Comparison of ENCODE assay signal across 23 cellular contexts in the genomic region with DNA sequence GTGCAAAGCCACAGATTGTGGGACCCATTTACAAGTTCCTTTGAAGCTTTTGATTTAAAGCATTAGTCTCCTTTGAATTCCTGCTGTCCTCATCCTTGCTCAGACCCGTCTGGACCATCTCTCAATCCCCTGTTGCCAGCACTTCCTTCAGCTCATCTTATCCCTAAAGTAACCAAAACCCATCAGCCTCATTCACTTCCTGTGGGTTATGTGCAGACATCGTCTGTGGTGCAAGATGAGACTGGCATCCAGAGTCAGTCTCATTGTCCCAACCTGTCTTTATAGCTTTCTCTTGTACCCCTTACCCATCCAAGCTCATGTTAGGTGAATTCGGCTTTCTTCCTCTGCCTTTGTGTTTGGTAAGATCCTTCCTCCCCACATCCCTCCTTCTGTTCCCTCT. TPM values are rescaled to one million over a fixed set of nuclear protein-coding genes. Genes with fewer than 3 reads are reported as not detected.
DNase-seq lines count a peak whose midpoint lies in the region; ATAC-seq and TF ChIP-seq lines count a peak whose summit lies in the region.
"Had no signal": no experiment of that assay in that cellular context is flagged by ENCODE, and none has a peak within 500 bp of the region (broad histone marks: within the 10 kb centered on the region; RNA-seq: fewer than 3 reads in every experiment).

No MANE protein-coding gene starts in this region.

- no peak overlapping the region for H4K5ac ChIP-seq in H9 (ENCODE audit: insufficient read length, low read depth, low read length)

- no peak overlapping the region for H3K18ac ChIP-seq in H9 (ENCODE audit: insufficient read length, low read depth, low read length)

- H3K27me3 ChIP-seq in H9 (ENCODE audit: insufficient read depth, low read length) = no peaks in the 10 kb centered on the region
- no peaks in the 10 kb centered on the region for H3K27me3 ChIP-seq in aorta (ENCODE audit: control insufficient read depth in 1 of 2, insufficient read depth in 2 of 2, low read length in 1 of 2)
- H3K27me3 ChIP-seq: BE2C, SJCRH30 had no signal

- H2BK120ac ChIP-seq in H9 (ENCODE audit: low read depth, low read length, poor library complexity, severe bottlenecking) = no peak overlapping the region

- H4K8ac ChIP-seq in H9 (replicated peaks; ENCODE audit: insufficient read length, low read depth, low read length) = no peak overlapping the region

- H3K23me2 ChIP-seq in H9 (ENCODE audit: insufficient read length, low read depth, low read length, poor library complexity, severe bottlenecking) = no peaks in the 10 kb centered on the region

- no CpG with 5 or more reads among the region's 3 CpGs for WGBS in H9 (ENCODE audit: extremely low coverage, insufficient read length, low lambda C conversion rate)
- WGBS in aorta, 2 donors = 81 to 84% methylated on average over 3 of the region's 3 CpGs

- H3K9ac ChIP-seq in H9 (ENCODE audit: extremely low read depth, insufficient read length, low read length) = no peak overlapping the region

- H3K27me3 Mint-ChIP-seq in activated CD4-positive, alpha-beta T cell treated with anti-CD3 and anti-CD28 coated beads for 36 hours = no peaks in the 10 kb centered on the region
- no peaks in the 10 kb centered on the region for H3K27me3 Mint-ChIP-seq in H9 (ENCODE audit: low read depth)
- no peaks in the 10 kb centered on the region for H3K27me3 Mint-ChIP-seq in naive thymus-derived CD8-positive, alpha-beta T cell

- H3K36me3 ChIP-seq in aorta (ENCODE audit: control insufficient read depth in 1 of 2, insufficient read depth in 2 of 2, low read length in 1 of 2) = peaks cover 18 to 46% of the 10 kb centered on the region in 2 donors

- H3K56ac ChIP-seq in H9 (ENCODE audit: insufficient read length, low read depth, low read length) = no peak overlapping the region

- no peak overlapping the region for H3K27ac ChIP-seq in H9 (ENCODE audit: insufficient read length, low read depth, low read length)
- no peak overlapping the region for H3K27ac ChIP-seq in aorta (ENCODE audit: low read depth in 1 of 2, low read length in 2 of 2)
- H3K27ac ChIP-seq: SJCRH30 had no signal

- H3K36me3 Mint-ChIP-seq in activated CD4-positive, alpha-beta T cell treated with anti-CD3 and anti-CD28 coated beads for 36 hours (ENCODE audit: low read depth) = peaks cover 89% of the 10 kb centered on the region
- peaks cover 71 to 96% (median 95%) of the 10 kb centered on the region in 3 experiments; a peak in 6 of 7 replicates for H3K36me3 Mint-ChIP-seq in H9 (ENCODE audit: insufficient read depth in 1 of 3, low read depth in 3 of 3)
- peaks cover 62 to 63% of the 10 kb centered on the region in 2 donors for H3K36me3 Mint-ChIP-seq in activated naive CD4-positive, alpha-beta T cell treated with anti-CD3 and anti-CD28 coated beads, Interleukin-2, amount 50 U/mL, for 72 hours
- peaks cover 13 to 100% (median 56%) of the 10 kb centered on the region in 3 donors for H3K36me3 Mint-ChIP-seq in naive thymus-derived CD8-positive, alpha-beta T cell

- H2AFZ ChIP-seq in H9 (ENCODE audit: low read length) = no peak overlapping the region

- peak overlapping the region; percentile 62 for H3K27ac Mint-ChIP-seq in activated CD4-positive, alpha-beta T cell treated with anti-CD3 and anti-CD28 coated beads for 36 hours
- peak overlapping the region in 2 of 3 experiments; percentile 4 to 28; a peak in 3 of 7 replicates for H3K27ac Mint-ChIP-seq in H9
- peak overlapping the region; percentile 50 to 78 for H3K27ac Mint-ChIP-seq in activated naive CD4-positive, alpha-beta T cell treated with anti-CD3 and anti-CD28 coated beads, Interleukin-2, amount 50 U/mL, for 72 hours
- H3K27ac Mint-ChIP-seq in naive thymus-derived CD8-positive, alpha-beta T cell = peak overlapping the region; percentile 64 to 95 (median 83)

- no peak for DNase-seq in activated CD4-positive, alpha-beta T cell treated with anti-CD3 and anti-CD28 coated beads for 36 hours
- DNase-seq in activated CD4-positive, alpha-beta T cell treated with anti-CD3 and anti-CD28 coated beads, Interleukin-2, amount 50 U/mL, for 48 hours = no peak
- DNase-seq in H9 = no peak
- no peak for DNase-seq in activated naive CD4-positive, alpha-beta T cell treated with anti-CD3 and anti-CD28 coated beads, Interleukin-2, amount 50 U/mL, for 72 hours (ENCODE audit: low spot score in 2 of 2)
- DNase-seq in naive thymus-derived CD8-positive, alpha-beta T cell = no peak
- DNase-seq in NAMALWA (ENCODE audit: low spot score) = no peak
- DNase-seq in aorta = no peak
- DNase-seq: 8988T; activated CD4-positive, alpha-beta T cell treated with anti-CD3 and anti-CD28 coated beads for 1 hour; amygdala; BE2C; DMS 273 treated with DMSO at 0.1 percent for 48 hours; mesenchymal stem cell; NCI-H1436; NCI-H2171; NCI-H774; SJCRH30; stimulated activated CD4-positive, alpha-beta T cell treated with anti-CD3 and anti-CD28 coated beads, Interleukin-4, amount 100 ng/mL, for 4 hours; T1000 had no signal

- H3K4me1 ChIP-seq in H9 (ENCODE audit: insufficient read depth, low read length) = no peaks in the 10 kb centered on the region
- peaks cover 0 to 2% of the 10 kb centered on the region in 2 donors for H3K4me1 ChIP-seq in aorta (ENCODE audit: control insufficient read depth in 1 of 2, insufficient read depth in 2 of 2, low read length in 2 of 2)
- H3K4me1 ChIP-seq: BE2C, prostate gland, SJCRH30 had no signal

- no peak for TF ChIP-seq CTCF in H9 (conservative IDR thresholded peaks at IDR 0.05)

- no peak overlapping the region for H3T11ph ChIP-seq in H9 (ENCODE audit: low read length)

- H3K4ac ChIP-seq in H9 (ENCODE audit: low read depth, low read length) = no peak overlapping the region

- intact Hi-C loops in activated CD4-positive, alpha-beta T cell treated with anti-CD3 and anti-CD28 coated beads for 36 hours (cut with DNase I, micrococcal nuclease) = no loop called here
- intact Hi-C loops in aorta (cut with DNase I) = no loop called here

- H2AK5ac ChIP-seq in H9 (ENCODE audit: insufficient read length, low read length) = no peak overlapping the region

- H3K9me3 ChIP-seq in H9 (ENCODE audit: control insufficient read depth, low read depth, low read length) (no peaks in the 10 kb centered on the region), aorta (ENCODE audit: control insufficient read depth, low read length) (no peaks in the 10 kb centered on the region)
- H3K9me3 ChIP-seq: BE2C, prostate gland, SJCRH30, thoracic aorta had no signal

- no peak overlapping the region for H2BK12ac ChIP-seq in H9 (ENCODE audit: insufficient read length, low read depth, low read length)

- H2BK20ac ChIP-seq in H9 (ENCODE audit: low read depth, low read length, poor library complexity, severe bottlenecking) = no peak overlapping the region

- no peaks in the 10 kb centered on the region for H3K79me2 ChIP-seq in H9 (ENCODE audit: insufficient read depth, low read length)

- H3K4me3 ChIP-seq in aorta (ENCODE audit: low read length in 2 of 2) = no peak overlapping the region
- H3K4me3 ChIP-seq: prostate gland, SJCRH30, skin epidermis, thoracic aorta had no signal

- no peak overlapping the region for H4K91ac ChIP-seq in H9 (ENCODE audit: insufficient read length, low read depth, low read length)

- no peak overlapping the region for H3K4me2 ChIP-seq in H9 (ENCODE audit: insufficient read depth, insufficient read length, low read length)

- POLR2A ChIA-PET in activated CD4-positive, alpha-beta T cell treated with anti-CD3 and anti-CD28 coated beads for 36 hours (lab: Charles Lee) = no interaction called here
- POLR2A ChIA-PET in naive thymus-derived CD8-positive, alpha-beta T cell (lab: Charles Lee) = interaction anchor here (0.9 to 2.1 kb wide), 3 partner anchors 9 to 252 kb away, joined by 3 to 11 read pairs (median 6); no protein-coding TSS in a partner anchor

- H3K4me3 Mint-ChIP-seq in activated CD4-positive, alpha-beta T cell treated with anti-CD3 and anti-CD28 coated beads for 36 hours = no peak overlapping the region
- no peak overlapping the region for H3K4me3 Mint-ChIP-seq in H9
- peak overlapping the region in 4 of 10 donors; percentile 18 to 56 (median 47) for H3K4me3 Mint-ChIP-seq in naive thymus-derived CD8-positive, alpha-beta T cell

- H2BK15ac ChIP-seq in H9 (ENCODE audit: low read depth, low read length) = no peak overlapping the region

- ATAC-seq in activated CD4-positive, alpha-beta T cell treated with anti-CD3 and anti-CD28 coated beads for 36 hours = no peak
- ATAC-seq in activated naive CD4-positive, alpha-beta T cell treated with anti-CD3 and anti-CD28 coated beads, Interleukin-2, amount 50 U/mL, for 72 hours = no peak
- peak in 1 of 2 donors; percentile 44 for ATAC-seq in naive thymus-derived CD8-positive, alpha-beta T cell
- ATAC-seq in HG03354 (IDR thresholded peaks at IDR 0.05; ENCODE audit: poor library complexity, severe bottlenecking, unreplicated experiment) (no peak), aorta (ENCODE audit: low FRiP score) (no peak)

- no peak overlapping the region for H3K23ac ChIP-seq in H9 (ENCODE audit: insufficient read length, low read depth, low read length)

- no peaks in the 10 kb centered on the region for H3K79me1 ChIP-seq in H9 (ENCODE audit: insufficient read depth, low read depth, low read length, poor library complexity, severe bottlenecking)

- no peak overlapping the region for H2BK5ac ChIP-seq in H9 (ENCODE audit: insufficient read length, low read length)

- no peaks in the 10 kb centered on the region for H3K9me3 Mint-ChIP-seq in activated CD4-positive, alpha-beta T cell treated with anti-CD3 and anti-CD28 coated beads for 36 hours (ENCODE audit: low read depth)
- H3K9me3 Mint-ChIP-seq in H9 = no peaks in the 10 kb centered on the region
- H3K9me3 Mint-ChIP-seq in activated naive CD4-positive, alpha-beta T cell treated with anti-CD3 and anti-CD28 coated beads, Interleukin-2, amount 50 U/mL, for 72 hours = no peaks in the 10 kb centered on the region
- no peaks in the 10 kb centered on the region for H3K9me3 Mint-ChIP-seq in naive thymus-derived CD8-positive, alpha-beta T cell

- CTCF ChIA-PET in activated CD4-positive, alpha-beta T cell treated with anti-CD3 and anti-CD28 coated beads for 36 hours (lab: Charles Lee) = interaction anchor here (0.7 to 1.3 kb wide), 5 partner anchors 10 to 263 kb away, joined by 3 to 5 read pairs (median 4); no protein-coding TSS in a partner anchor

- peaks cover 9% of the 10 kb centered on the region for H3K4me1 Mint-ChIP-seq in activated CD4-positive, alpha-beta T cell treated with anti-CD3 and anti-CD28 coated beads for 36 hours
- peaks cover 6% of the 10 kb centered on the region in 2 experiments for H3K4me1 Mint-ChIP-seq in H9
- peaks cover 22 to 41% (median 31%) of the 10 kb centered on the region in 4 donors for H3K4me1 Mint-ChIP-seq in naive thymus-derived CD8-positive, alpha-beta T cell

- H4K20me1 ChIP-seq in H9 (ENCODE audit: control insufficient read depth, insufficient read depth, insufficient read length) = no peaks in the 10 kb centered on the region

- no peak overlapping the region for H3K14ac ChIP-seq in H9 (ENCODE audit: insufficient read depth, low read length)

RNA-seq across cellular contexts. Expression of gene ATP1A1, which starts 29.3 kb away (rescaled TPM):
- 100 to 1,000 TPM; 247 to 257 TPM for total RNA-seq in activated CD4-positive, alpha-beta T cell treated with anti-CD3 and anti-CD28 coated beads for 36 hours
- total RNA-seq in H9 (2021) (232 and 239 TPM in 2 replicates), aorta (100 to 1,000 TPM; 200 to 216 TPM)
- 100 to 1,000 TPM; 220 to 337 TPM for total RNA-seq in activated naive CD4-positive, alpha-beta T cell treated with anti-CD3 and anti-CD28 coated beads, Interleukin-2, amount 50 U/mL, for 72 hours
- 100 to 1,000 TPM; 248 to 261 TPM for total RNA-seq in naive thymus-derived CD8-positive, alpha-beta T cell
- polyA plus RNA-seq in naive thymus-derived CD8-positive, alpha-beta T cell = 10 to 100 TPM; 59.1 to 65.0 (median 60.6) TPM
- 100 to 1,000 TPM; 138 to 173 TPM for polyA plus RNA-seq in aorta

Comparison
In these comparisons a context has a peak if more than half of its experiments do, and no peak if none do; other contexts are left out.
1. H3K27ac Mint-ChIP-seq: peak in every context shown above with its lines; median percentile 83 in naive thymus-derived CD8-positive, alpha-beta T cell; 64 in activated naive CD4-positive, alpha-beta T cell treated with anti-CD3 and anti-CD28 coated beads, Interleukin-2, amount 50 U/mL, for 72 hours; 62 in activated CD4-positive, alpha-beta T cell treated with anti-CD3 and anti-CD28 coated beads for 36 hours; 16 in H9.